Comparison of ENCODE assay signal across 1 cellular context in genomic region chrX:154776753-154777152, GRCh38.
TF ChIP-seq lines count a peak whose summit lies in the region.

No MANE protein-coding gene starts in this region.

TF ChIP-seq in K562, 482 proteins besides CTCF, POLR2A, EP300 and RAD21:
- TF ChIP-seq POLR2AphosphoS2 (IDR thresholded peaks at IDR 0.05; ENCODE audit: low read length), result 0 out of 2 replicates have a peak, but pooled peaks have one; percentile 61
- peak; percentile 19; the same call in 1 of the 2 replicates for TF ChIP-seq SUPT5H (IDR thresholded peaks at IDR 0.05)
- no peak for TF ChIP-seq TFE3 (CRISPR knock-in tag; IDR thresholded peaks at IDR 0.05)
- TF ChIP-seq POLR3G (IDR thresholded peaks at IDR 0.05; ENCODE audit: extremely low read depth, insufficient read length, insufficient replicate concordance), result no peak
- no peak for TF ChIP-seq CEBPG (CRISPR knock-in tag; IDR thresholded peaks at IDR 0.05)
- TF ChIP-seq CEBPG (tag; conservative IDR thresholded peaks at IDR 0.05 in 1 of 2, IDR thresholded peaks at IDR 0.05 in 1 of 2), result no peak
- TF ChIP-seq ZNF212 (CRISPR knock-in tag; IDR thresholded peaks at IDR 0.05), result no peak
- TF ChIP-seq HCFC1 (IDR thresholded peaks at IDR 0.05; ENCODE audit: low read depth, low read length), result no peak
- TF ChIP-seq THRAP3 (IDR thresholded peaks at IDR 0.05; ENCODE audit: borderline replicate concordance), result peak; percentile 25; the same call in 1 of the 2 replicates
- TF ChIP-seq POLR2G (IDR thresholded peaks at IDR 0.05; ENCODE audit: low read depth, low read length), result peak; percentile 36; the same call in 1 of the 2 replicates
- no peak for TF ChIP-seq CBX1 (IDR thresholded peaks at IDR 0.05; ENCODE audit: low read depth)
- TF ChIP-seq ZNF134 (CRISPR knock-in tag; conservative IDR thresholded peaks at IDR 0.05), result no peak
- TF ChIP-seq SMC3 (conservative IDR thresholded peaks at IDR 0.05; ENCODE audit: insufficient read depth, low read depth, low read length), result no peak
- TF ChIP-seq BCLAF1 (IDR thresholded peaks at IDR 0.05; ENCODE audit: borderline replicate concordance in 1 of 2, control insufficient read depth in 1 of 2, low read depth in 2 of 2, low read length in 1 of 2), result 0 out of 4 replicates have a peak, but pooled peaks have one; percentile 20 to 27
- TF ChIP-seq RBFOX2 (IDR thresholded peaks at IDR 0.05; ENCODE audit: low read depth, low read length), result peak; percentile 19
- TF ChIP-seq GTF3C2 (IDR thresholded peaks at IDR 0.05; ENCODE audit: borderline replicate concordance, extremely low read depth, insufficient read length), result no peak
- TF ChIP-seq MTF1 (CRISPR knock-in tag; IDR thresholded peaks at IDR 0.05; ENCODE audit: borderline replicate concordance), result no peak
- TF ChIP-seq XRCC5 (IDR thresholded peaks at IDR 0.05; ENCODE audit: low read depth, low read length), result no peak
- no peak for TF ChIP-seq SMAD3 (CRISPR knock-in tag; conservative IDR thresholded peaks at IDR 0.05)
- no peak for TF ChIP-seq ZNF655 (CRISPR knock-in tag; IDR thresholded peaks at IDR 0.05)
- no peak for TF ChIP-seq TARDBP (IDR thresholded peaks at IDR 0.05)
- no peak for TF ChIP-seq HBP1 (CRISPR knock-in tag; IDR thresholded peaks at IDR 0.05)
- no peak for TF ChIP-seq RBM22 (IDR thresholded peaks at IDR 0.05; ENCODE audit: low read depth, low read length, poor library complexity, severe bottlenecking)
- TF ChIP-seq NFATC3 (IDR thresholded peaks at IDR 0.05), result peak; percentile 63; the same call in 1 of the 2 replicates
- no peak for TF ChIP-seq FOXK1 (CRISPR knock-in tag; IDR thresholded peaks at IDR 0.05; ENCODE audit: borderline replicate concordance)
